Comparison of ENCODE assay signal across 8 cellular contexts in the genomic region with DNA sequence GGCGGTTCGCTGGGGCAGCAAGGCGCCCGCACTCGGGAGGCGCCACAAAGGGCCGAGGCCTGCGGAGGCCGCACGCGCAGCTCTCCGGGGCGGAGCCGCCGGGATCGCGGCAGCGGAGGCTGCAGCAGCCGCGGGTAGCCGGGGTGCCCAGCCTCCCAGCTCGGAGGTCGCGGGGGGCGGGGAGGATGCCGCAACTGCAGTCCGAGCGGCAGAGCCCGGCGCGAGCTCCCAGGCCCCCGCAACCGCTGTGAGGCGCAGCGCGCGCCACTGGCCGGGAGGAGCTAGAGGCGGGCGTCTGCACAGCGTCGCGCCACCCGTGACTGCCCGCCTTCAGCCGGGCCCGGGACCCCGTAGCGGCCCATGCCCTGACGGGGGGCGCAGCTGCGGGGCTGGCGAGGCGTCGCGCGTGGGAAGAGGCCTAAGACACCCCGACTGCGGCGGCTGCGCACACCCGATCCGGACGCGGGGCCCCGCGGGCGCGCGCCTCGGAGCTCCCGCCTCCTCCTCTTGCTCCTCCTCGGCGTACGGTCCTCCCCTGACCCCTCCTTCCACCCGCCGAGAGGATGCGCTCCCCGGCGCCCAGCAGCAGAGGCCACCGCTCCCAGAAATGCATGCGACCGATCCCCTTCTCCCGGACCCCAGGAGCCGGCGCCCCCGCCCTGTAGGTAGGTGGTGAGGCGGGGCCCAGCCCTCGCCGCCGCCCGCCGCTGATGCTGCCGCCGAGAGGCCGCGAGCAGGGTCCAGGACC. TPM values are rescaled to one million over a fixed set of nuclear protein-coding genes. Genes with fewer than 3 reads are reported as not detected.
DNase-seq lines count a peak whose midpoint lies in the region; ATAC-seq and TF ChIP-seq lines count a peak whose summit lies in the region.

A gene with protein sequence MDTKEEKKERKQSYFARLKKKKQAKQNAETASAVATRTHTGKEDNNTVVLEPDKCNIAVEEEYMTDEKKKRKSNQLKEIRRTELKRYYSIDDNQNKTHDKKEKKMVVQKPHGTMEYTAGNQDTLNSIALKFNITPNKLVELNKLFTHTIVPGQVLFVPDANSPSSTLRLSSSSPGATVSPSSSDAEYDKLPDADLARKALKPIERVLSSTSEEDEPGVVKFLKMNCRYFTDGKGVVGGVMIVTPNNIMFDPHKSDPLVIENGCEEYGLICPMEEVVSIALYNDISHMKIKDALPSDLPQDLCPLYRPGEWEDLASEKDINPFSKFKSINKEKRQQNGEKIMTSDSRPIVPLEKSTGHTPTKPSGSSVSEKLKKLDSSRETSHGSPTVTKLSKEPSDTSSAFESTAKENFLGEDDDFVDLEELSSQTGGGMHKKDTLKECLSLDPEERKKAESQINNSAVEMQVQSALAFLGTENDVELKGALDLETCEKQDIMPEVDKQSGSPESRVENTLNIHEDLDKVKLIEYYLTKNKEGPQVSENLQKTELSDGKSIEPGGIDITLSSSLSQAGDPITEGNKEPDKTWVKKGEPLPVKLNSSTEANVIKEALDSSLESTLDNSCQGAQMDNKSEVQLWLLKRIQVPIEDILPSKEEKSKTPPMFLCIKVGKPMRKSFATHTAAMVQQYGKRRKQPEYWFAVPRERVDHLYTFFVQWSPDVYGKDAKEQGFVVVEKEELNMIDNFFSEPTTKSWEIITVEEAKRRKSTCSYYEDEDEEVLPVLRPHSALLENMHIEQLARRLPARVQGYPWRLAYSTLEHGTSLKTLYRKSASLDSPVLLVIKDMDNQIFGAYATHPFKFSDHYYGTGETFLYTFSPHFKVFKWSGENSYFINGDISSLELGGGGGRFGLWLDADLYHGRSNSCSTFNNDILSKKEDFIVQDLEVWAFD (plus strand): TSS at position 558 of the 748 bp plus-strand sequence. CDS start 24,395 bp downstream, outside the sequence.

- DNase-seq in ACHN (peak; percentile 68), NCI-H2227 treated with DMSO at 0.1 percent for 48 hours (lab: John Stamatoyannopoulos, UW) (peak; percentile 52), coronary artery (ENCODE audit: low spot score) (peak; percentile 90), left lobe of liver (ENCODE audit: low spot score) (peak; percentile 85)
- peak; percentile 71 to 75 for DNase-seq in activated CD4-positive, alpha-beta T cell treated with anti-CD3 and anti-CD28 coated beads for 4 hours
- peak; percentile 67 for DNase-seq in stimulated activated CD4-positive, alpha-beta T cell treated with anti-CD3 and anti-CD28 coated beads, Interleukin-2, amount 100 ng/mL, for 4 hours (ENCODE audit: low read depth)

- TF ChIP-seq CTCF in coronary artery (IDR thresholded peaks at IDR 0.05): no peak

- in situ Hi-C loops in ACHN (cut with HindIII; ENCODE audit: low pct_ligation_motif_present, low pct_unique_long_range_greater_than_20kb, low sequenced_read_pairs): no loop called here

- H3K4me3 ChIP-seq in coronary artery: peak within 1 kb of the TSS; percentile 84

- H3K27ac ChIP-seq in coronary artery: peak within 1 kb of the TSS; percentile 94 to 96

- ATAC-seq in GM18519 (IDR thresholded peaks at IDR 0.05; ENCODE audit: low FRiP score, unreplicated experiment) (peak; percentile 52), HG03060 (IDR thresholded peaks at IDR 0.05; ENCODE audit: low read depth, unreplicated experiment) (peak; percentile 26), left lobe of liver (peak; percentile 92)

RNA-seq across cellular contexts. Expression of the gene that starts here (rescaled TPM):
- total RNA-seq in left lobe of liver: 12.4 TPM

Comparison
In these comparisons a context has a peak if more than half of its experiments do, and no peak if none do; other contexts are left out.
1. Peak in every context shown above with its lines: DNase-seq, ATAC-seq, H3K4me3 ChIP-seq and H3K27ac ChIP-seq.
2. ATAC-seq: peak in every context shown above with its lines; median percentile 92 in left lobe of liver; 52 in GM18519; 26 in HG03060.